18 cellular contexts compared by ENCODE assay signal in the genomic region with DNA sequence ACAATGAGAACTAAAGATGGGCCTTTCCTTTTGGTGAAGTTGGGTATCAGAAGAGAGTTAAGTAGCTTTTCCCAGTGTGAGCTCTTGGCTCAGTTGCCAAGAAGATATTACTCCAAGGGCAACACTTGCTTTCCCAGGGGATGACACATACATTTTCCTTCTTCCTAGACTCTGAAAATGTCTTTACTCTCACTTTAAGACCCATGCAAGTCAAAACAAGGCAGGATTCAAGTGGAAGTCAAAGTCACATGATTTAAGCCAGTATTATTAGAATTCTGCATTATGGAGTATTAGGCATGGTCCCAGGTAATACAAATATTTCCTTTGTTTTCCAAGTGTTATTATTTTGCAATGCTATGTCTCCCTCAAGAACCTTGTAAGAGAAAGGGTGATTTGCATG.
DNase-seq lines count a peak whose midpoint lies in the region; FAIRE-seq and TF ChIP-seq lines count a peak whose summit lies in the region.
"Had no signal": no experiment of that assay in that cellular context is flagged by ENCODE, and none has a peak within 500 bp of the region (broad histone marks: within the 10 kb centered on the region; RNA-seq: fewer than 3 reads in every experiment).

No MANE protein-coding gene starts in this region.

- H3K79me2 ChIP-seq in astrocyte (ENCODE audit: insufficient read depth, low read length) (no peaks in the 10 kb centered on the region), smooth muscle cell (ENCODE audit: low read depth) (no peaks in the 10 kb centered on the region)

- no peaks in the 10 kb centered on the region for H3K27me3 Mint-ChIP-seq in astrocyte (ENCODE audit: low read depth, unreplicated experiment)

- TF ChIP-seq POLR2A in esophagus squamous epithelium (IDR thresholded peaks at IDR 0.05) = no peak

- TF ChIP-seq CTCF in astrocyte (IDR thresholded peaks at IDR 0.05; ENCODE audit: insufficient read depth, low read depth, low read length) (no peak), esophagus squamous epithelium (IDR thresholded peaks at IDR 0.05) (no peak), smooth muscle cell (IDR thresholded peaks at IDR 0.05; ENCODE audit: borderline replicate concordance, insufficient read depth, poor library complexity, severe bottlenecking) (no peak)

- H2AFZ ChIP-seq in astrocyte (ENCODE audit: low read depth, low read length) = no peak overlapping the region
- no peak overlapping the region for H2AFZ ChIP-seq in smooth muscle cell (ENCODE audit: low read depth)

- H3K4me1 ChIP-seq in astrocyte (ENCODE audit: insufficient read depth, low read length) = no peaks in the 10 kb centered on the region
- H3K4me1 ChIP-seq in esophagus squamous epithelium = peaks cover 0 to 58% (median 8%) of the 10 kb centered on the region in 3 donors
- H3K4me1 ChIP-seq in smooth muscle cell (ENCODE audit: low read depth) = peaks cover 11% of the 10 kb centered on the region

- no peak overlapping the region for H3K4me2 ChIP-seq in astrocyte (ENCODE audit: low read length)
- no peak overlapping the region for H3K4me2 ChIP-seq in smooth muscle cell

- no peaks in the 10 kb centered on the region for H3K9me3 ChIP-seq in astrocyte (ENCODE audit: insufficient read depth, low read depth, low read length)
- H3K9me3 ChIP-seq in esophagus squamous epithelium = no peaks in the 10 kb centered on the region
- no peaks in the 10 kb centered on the region for H3K9me3 ChIP-seq in smooth muscle cell (replicated peaks; ENCODE audit: low read depth)

- H3K4me3 ChIP-seq in astrocyte (ENCODE audit: insufficient read depth, low read depth, low read length) (no peak overlapping the region), esophagus squamous epithelium (no peak overlapping the region), smooth muscle cell (no peak overlapping the region)

- peaks cover 3% of the 10 kb centered on the region for H3K4me1 Mint-ChIP-seq in astrocyte (ENCODE audit: low read depth, unreplicated experiment)

- peak; percentile 7 for DNase-seq in HPDE6-E6E7 (ENCODE audit: extremely low spot score)
- DNase-seq in astrocyte (ENCODE audit: low read depth) = peak; percentile 64
- DNase-seq in esophagus squamous epithelium (lab: John Stamatoyannopoulos, UW) = no peak
- no peak for DNase-seq in smooth muscle cell (lab: John Stamatoyannopoulos, UW; ENCODE audit: unreplicated experiment)
- DNase-seq in NCI-H128 (lab: John Stamatoyannopoulos, UW; ENCODE audit: unreplicated experiment) = no peak
- no peak for DNase-seq in NOMO-1 (lab: John Stamatoyannopoulos, UW; ENCODE audit: unreplicated experiment in 2 of 2)
- DNase-seq in stimulated activated naive CD4-positive, alpha-beta T cell (lab: John Stamatoyannopoulos, UW) = no peak
- DNase-seq: COR-L47, GOT3, KBM-7, NCI-H1436, NCI-H2029, NCI-H2171 treated with DMSO at 0.1 percent for 48 hours, NCI-H510A, NCI-H82, Right ventricle myocardium superior had no signal

- H3K27ac Mint-ChIP-seq in astrocyte (ENCODE audit: unreplicated experiment) = no peak overlapping the region

- H3K4me3 Mint-ChIP-seq in astrocyte (ENCODE audit: unreplicated experiment) = no peak overlapping the region

- no peaks in the 10 kb centered on the region for H3K36me3 ChIP-seq in astrocyte (ENCODE audit: insufficient read depth, low read length)
- H3K36me3 ChIP-seq in esophagus squamous epithelium = no peaks in the 10 kb centered on the region
- no peaks in the 10 kb centered on the region for H3K36me3 ChIP-seq in smooth muscle cell (ENCODE audit: low read depth)

- H3K27me3 ChIP-seq in astrocyte (ENCODE audit: insufficient read depth, low read length) (no peaks in the 10 kb centered on the region), esophagus squamous epithelium (no peaks in the 10 kb centered on the region), smooth muscle cell (ENCODE audit: low read depth) (no peaks in the 10 kb centered on the region)

- no peak for FAIRE-seq in astrocyte (lab: Jason Lieb, UNC)
- FAIRE-seq: GM12892 had no signal

- no peaks in the 10 kb centered on the region for H3F3A ChIP-seq in smooth muscle cell (ENCODE audit: low read depth)

- H3K9me3 Mint-ChIP-seq in astrocyte (ENCODE audit: unreplicated experiment) = peaks cover 4% of the 10 kb centered on the region

- H3K9ac ChIP-seq in astrocyte (ENCODE audit: low read length) (no peak overlapping the region), smooth muscle cell (ENCODE audit: low read depth) (no peak overlapping the region)

- intact Hi-C loops in esophagus squamous epithelium (cut with DNase I) = no loop called here

- H3K27ac ChIP-seq in astrocyte (ENCODE audit: low read depth, low read length) = no peak overlapping the region
- H3K27ac ChIP-seq in esophagus squamous epithelium = peak overlapping the region; percentile 42 to 75 (median 69)
- H3K27ac ChIP-seq in smooth muscle cell (ENCODE audit: low read depth) = peak overlapping the region; percentile 33
- H3K27ac ChIP-seq: C4-2B had no signal

- no peaks in the 10 kb centered on the region for H3K36me3 Mint-ChIP-seq in astrocyte (ENCODE audit: low read depth, unreplicated experiment)

- H4K20me1 ChIP-seq in astrocyte (ENCODE audit: insufficient read depth, low read length) = no peaks in the 10 kb centered on the region
- no peaks in the 10 kb centered on the region for H4K20me1 ChIP-seq in smooth muscle cell (ENCODE audit: low read depth)

Comparison
In these comparisons a context has a peak if more than half of its experiments do, and no peak if none do; other contexts are left out.
1. DNase-seq: peak in HPDE6-E6E7 (single experiment) and astrocyte (single experiment); none in esophagus squamous epithelium (single experiment), smooth muscle cell (single experiment), NCI-H128 (single experiment), NOMO-1 (0 of 2) and stimulated activated naive CD4-positive, alpha-beta T cell (0 of 6).